ENCODE assay signal across 11 cellular contexts in genomic region chr16:56807676-56808067, GRCh38. TPM values are rescaled to one million over a fixed set of nuclear protein-coding genes. Genes with fewer than 3 reads are reported as not detected.
"Had no signal": no experiment of that assay in that cellular context is flagged by ENCODE, and none has a peak within 500 bp of the region (broad histone marks: within the 10 kb centered on the region; RNA-seq: fewer than 3 reads in every experiment).

No MANE protein-coding gene starts in this region.

RNA-seq across cellular contexts. Expression of gene SLC12A3, which starts 57.3 kb away (rescaled TPM):
- total RNA-seq: esophagus mucosa; gastrocnemius medialis; glomerular endothelial cell; left lung; lower leg skin; lung microvascular endothelial cell; myocyte; naive thymus-derived CD8-positive, alpha-beta T cell; right cardiac atrium; sigmoid colon; skeletal muscle tissue had no signal
- polyA plus RNA-seq: naive thymus-derived CD8-positive, alpha-beta T cell; right cardiac atrium had no signal
